In the genomic region with DNA sequence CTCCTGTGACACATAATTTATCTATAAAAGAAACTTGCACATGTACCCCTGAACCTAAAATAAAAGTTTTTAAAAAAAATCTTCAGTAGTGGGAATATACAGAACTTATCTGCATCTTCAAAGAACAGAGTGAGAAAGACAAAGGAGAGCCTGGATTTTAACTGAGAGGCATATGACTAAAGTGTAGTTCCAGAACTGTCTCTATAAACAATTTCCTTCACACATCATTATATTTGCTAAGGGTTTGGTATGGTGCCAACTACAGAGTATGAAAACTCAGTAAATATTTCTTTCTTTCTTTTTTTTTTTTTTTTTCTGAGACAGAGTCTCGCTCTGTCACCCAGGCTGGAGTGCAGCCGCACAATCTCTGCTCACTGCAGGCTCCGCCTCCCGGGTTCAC, we compare ENCODE assay signal across 20 cellular contexts.
"Had no signal": no experiment of that assay in that cellular context is flagged by ENCODE, and none has a peak within 500 bp of the region (broad histone marks: within the 10 kb centered on the region; RNA-seq: fewer than 3 reads in every experiment).

No MANE protein-coding gene starts in this region.

- H3K4me3 ChIP-seq: SJSA1, SK-N-MC had no signal

- DNase-seq: KBM-7, MV-4-11, NCI-H1048, NCI-H1105, NCI-H1417, NCI-H146, NCI-H187, NCI-H2081 treated with DMSO at 0.1 percent for 48 hours, NCI-H2171, NCI-H226, NCI-H446, NCI-H510A, NCI-H524 treated with DMSO at 0.1 percent for 48 hours, NCI-H69, NCI-H774, Right ventricle myocardium superior, RPMI8226, SIG-M5 had no signal

- H3K4me1 ChIP-seq: SJSA1 had no signal

- H3K27ac ChIP-seq: SJSA1, SK-N-MC had no signal

- H3K27me3 ChIP-seq: SJSA1 had no signal

- H3K36me3 ChIP-seq: SJSA1 had no signal

- H3K9me3 ChIP-seq: SJSA1 had no signal
